In the genomic region with DNA sequence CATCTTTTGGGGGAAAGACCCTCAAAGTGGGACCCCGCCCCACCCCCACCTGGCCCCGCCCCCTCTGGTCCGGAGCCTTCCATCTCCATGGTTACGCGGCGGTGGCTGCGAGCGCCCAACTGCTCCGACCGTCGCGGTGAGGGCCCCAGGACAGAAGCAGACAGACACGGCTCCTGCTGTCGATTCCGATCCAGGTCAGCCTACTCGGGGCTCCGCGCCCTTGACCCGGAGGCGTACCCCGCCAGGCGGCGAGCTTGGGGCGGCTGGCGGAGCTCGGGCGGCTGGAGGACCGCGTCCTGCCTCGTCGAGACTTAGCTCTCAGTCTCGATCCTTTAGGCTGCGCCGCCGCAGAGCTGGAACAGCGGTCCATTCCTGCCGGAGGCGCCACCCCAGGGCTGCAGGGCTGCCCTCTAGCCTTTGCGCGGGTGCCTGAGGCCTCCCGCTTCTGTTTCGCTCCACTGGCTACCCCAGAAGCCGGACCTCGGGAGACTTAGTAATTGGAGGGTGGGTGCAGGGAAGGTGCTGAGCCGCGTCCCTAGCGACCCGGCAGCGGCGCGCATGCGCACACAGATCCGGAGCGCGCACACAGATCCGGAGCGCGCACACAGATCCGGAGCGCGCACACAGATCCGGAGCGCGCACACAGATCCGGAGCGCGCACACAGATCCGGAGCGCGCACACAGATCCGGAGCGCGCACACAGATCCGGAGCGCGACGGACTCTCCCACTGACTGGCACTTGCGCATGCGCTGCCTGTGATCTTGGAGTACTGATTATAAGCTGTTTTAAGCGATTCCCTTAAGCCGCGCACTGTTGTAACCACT, we compare ENCODE assay signal across 1 cellular context.
TF ChIP-seq lines count a peak whose summit lies in the region.

A gene with protein sequence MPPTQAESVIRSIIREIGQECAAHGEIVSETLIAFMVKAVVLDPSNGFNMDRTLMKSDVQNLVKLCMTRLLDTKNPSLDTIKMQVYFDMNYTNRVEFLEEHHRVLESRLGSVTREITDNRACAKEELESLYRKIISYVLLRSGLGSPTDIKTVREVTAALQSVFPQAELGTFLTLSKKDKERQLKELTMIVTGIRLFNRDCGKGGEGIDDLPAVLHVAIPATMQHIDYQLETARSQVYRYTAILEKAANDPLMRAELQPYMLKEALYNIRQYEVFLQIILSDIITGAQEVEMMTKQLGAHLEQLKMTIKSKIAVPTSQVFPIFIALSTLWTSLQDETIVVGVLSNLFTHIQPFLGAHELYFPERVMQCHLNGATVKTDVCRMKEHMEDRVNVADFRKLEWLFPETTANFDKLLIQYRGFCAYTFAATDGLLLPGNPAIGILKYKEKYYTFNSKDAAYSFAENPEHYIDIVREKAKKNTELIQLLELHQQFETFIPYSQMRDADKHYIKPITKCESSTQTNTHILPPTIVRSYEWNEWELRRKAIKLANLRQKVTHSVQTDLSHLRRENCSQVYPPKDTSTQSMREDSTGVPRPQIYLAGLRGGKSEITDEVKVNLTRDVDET (plus strand): TSS at position 77 of the 825 bp plus-strand sequence. CDS start 1,868 bp downstream, outside the sequence.

TF ChIP-seq in H1, 55 proteins besides CTCF, POLR2A, EP300 and RAD21:
- TF ChIP-seq YY1 (IDR thresholded peaks at IDR 0.05; ENCODE audit: low read depth, low read length) (no peak), CBX8 (IDR thresholded peaks at IDR 0.05; ENCODE audit: borderline replicate concordance, low read depth, low read length) (no peak), SP4 (IDR thresholded peaks at IDR 0.05; ENCODE audit: low read length) (no peak), POLR2AphosphoS5 (IDR thresholded peaks at IDR 0.05; ENCODE audit: low read depth, low read length) (peak; percentile 40; the same call in 1 of the 2 replicates), TAF1 (IDR thresholded peaks at IDR 0.05; ENCODE audit: low read depth, low read length) (peak; percentile 51; the same call in 1 of the 2 replicates), SIRT6 (IDR thresholded peaks at IDR 0.05; ENCODE audit: low read length) (no peak), SUZ12 (IDR thresholded peaks at IDR 0.05; ENCODE audit: low read length) (no peak), PHF8 (conservative IDR thresholded peaks at IDR 0.05; ENCODE audit: low read depth, low read length) (0 out of 2 replicates have a peak, but pooled peaks have one; percentile 17), RBBP5 (IDR thresholded peaks at IDR 0.05; ENCODE audit: borderline replicate concordance, low read depth, low read length) (peak; percentile 37; the same call in 1 of the 2 replicates), HDAC2 (IDR thresholded peaks at IDR 0.05; ENCODE audit: borderline replicate concordance in 1 of 2, low read depth in 2 of 2, low read length in 2 of 2) (peak; percentile 17 to 99; a peak in 2 of 4 replicates), FOSL1 (IDR thresholded peaks at IDR 0.05; ENCODE audit: insufficient read depth, low read depth, low read length) (no peak), EGR1 (IDR thresholded peaks at IDR 0.05; ENCODE audit: borderline replicate concordance, low read depth, low read length) (no peak), BACH1 (IDR thresholded peaks at IDR 0.05; ENCODE audit: low read length) (0 out of 2 replicates have a peak, but pooled peaks have one; percentile 24), KDM4A (IDR thresholded peaks at IDR 0.05; ENCODE audit: low read depth, low read length, severe bottlenecking) (peak; percentile 83), ASH2L (IDR thresholded peaks at IDR 0.05; ENCODE audit: low read length) (peak; percentile 67), POU5F1 (IDR thresholded peaks at IDR 0.05; ENCODE audit: low read depth, low read length) (no peak), KDM5A (IDR thresholded peaks at IDR 0.05; ENCODE audit: low read length) (peak; percentile 19; the same call in 1 of the 2 replicates), NRF1 (IDR thresholded peaks at IDR 0.05; ENCODE audit: low read depth, low read length) (peak; percentile 82), SAP30 (IDR thresholded peaks at IDR 0.05; ENCODE audit: insufficient read depth, insufficient replicate concordance, low read length) (peak; percentile 87), TCF12 (IDR thresholded peaks at IDR 0.05; ENCODE audit: low read depth, low read length) (no peak), SIN3A (conservative IDR thresholded peaks at IDR 0.05 in 1 of 2, IDR thresholded peaks at IDR 0.05 in 1 of 2; ENCODE audit: low read depth in 1 of 2, low read length in 2 of 2) (peak; percentile 58 to 93; a peak in 2 of 4 replicates), KDM1A (IDR thresholded peaks at IDR 0.05; ENCODE audit: borderline replicate concordance, low read length) (no peak), CREB1 (IDR thresholded peaks at IDR 0.05) (no peak), BRCA1 (IDR thresholded peaks at IDR 0.05; ENCODE audit: low read depth, low read length) (no peak)
- TF ChIP-seq, protein P1, sequence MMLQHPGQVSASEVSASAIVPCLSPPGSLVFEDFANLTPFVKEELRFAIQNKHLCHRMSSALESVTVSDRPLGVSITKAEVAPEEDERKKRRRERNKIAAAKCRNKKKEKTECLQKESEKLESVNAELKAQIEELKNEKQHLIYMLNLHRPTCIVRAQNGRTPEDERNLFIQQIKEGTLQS (IDR thresholded peaks at IDR 0.05; ENCODE audit: insufficient read depth, low read depth, low read length): no peak
- TF ChIP-seq, protein P2, sequence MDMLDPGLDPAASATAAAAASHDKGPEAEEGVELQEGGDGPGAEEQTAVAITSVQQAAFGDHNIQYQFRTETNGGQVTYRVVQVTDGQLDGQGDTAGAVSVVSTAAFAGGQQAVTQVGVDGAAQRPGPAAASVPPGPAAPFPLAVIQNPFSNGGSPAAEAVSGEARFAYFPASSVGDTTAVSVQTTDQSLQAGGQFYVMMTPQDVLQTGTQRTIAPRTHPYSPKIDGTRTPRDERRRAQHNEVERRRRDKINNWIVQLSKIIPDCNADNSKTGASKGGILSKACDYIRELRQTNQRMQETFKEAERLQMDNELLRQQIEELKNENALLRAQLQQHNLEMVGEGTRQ (IDR thresholded peaks at IDR 0.05; ENCODE audit: low read length): no peak
- TF ChIP-seq, protein P3, sequence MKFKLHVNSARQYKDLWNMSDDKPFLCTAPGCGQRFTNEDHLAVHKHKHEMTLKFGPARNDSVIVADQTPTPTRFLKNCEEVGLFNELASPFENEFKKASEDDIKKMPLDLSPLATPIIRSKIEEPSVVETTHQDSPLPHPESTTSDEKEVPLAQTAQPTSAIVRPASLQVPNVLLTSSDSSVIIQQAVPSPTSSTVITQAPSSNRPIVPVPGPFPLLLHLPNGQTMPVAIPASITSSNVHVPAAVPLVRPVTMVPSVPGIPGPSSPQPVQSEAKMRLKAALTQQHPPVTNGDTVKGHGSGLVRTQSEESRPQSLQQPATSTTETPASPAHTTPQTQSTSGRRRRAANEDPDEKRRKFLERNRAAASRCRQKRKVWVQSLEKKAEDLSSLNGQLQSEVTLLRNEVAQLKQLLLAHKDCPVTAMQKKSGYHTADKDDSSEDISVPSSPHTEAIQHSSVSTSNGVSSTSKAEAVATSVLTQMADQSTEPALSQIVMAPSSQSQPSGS (IDR thresholded peaks at IDR 0.05; ENCODE audit: low read length): no peak
- TF ChIP-seq, protein P4, sequence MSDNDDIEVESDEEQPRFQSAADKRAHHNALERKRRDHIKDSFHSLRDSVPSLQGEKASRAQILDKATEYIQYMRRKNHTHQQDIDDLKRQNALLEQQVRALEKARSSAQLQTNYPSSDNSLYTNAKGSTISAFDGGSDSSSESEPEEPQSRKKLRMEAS (IDR thresholded peaks at IDR 0.05): no peak
